Comparison of ENCODE assay signal across 1 cellular context in the genomic region with DNA sequence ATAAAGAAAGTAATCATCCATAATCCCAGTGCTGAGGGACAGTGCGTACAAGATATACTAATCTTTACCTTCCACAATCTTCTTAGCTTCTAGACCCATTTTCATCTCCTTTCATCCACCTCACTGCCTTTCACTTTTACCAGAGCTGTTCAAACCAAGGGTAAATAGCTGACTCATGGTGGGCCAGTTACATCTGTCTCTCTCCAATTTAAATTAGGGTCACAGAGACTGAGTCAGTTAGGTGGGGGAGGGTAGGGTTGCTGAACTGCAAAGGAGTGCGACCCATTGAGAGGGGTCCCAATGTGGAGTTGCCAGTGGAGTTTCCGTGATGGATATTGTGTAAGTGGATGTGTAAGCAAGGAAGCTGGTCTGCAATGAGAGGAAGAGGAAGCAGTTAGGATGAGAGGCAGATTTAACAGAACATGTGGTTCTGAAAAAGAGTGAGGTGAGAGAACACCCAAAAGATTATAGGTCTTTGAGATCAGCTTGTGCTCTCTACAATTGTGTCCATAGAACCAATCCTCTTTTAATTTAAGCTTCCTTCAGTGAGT.
TF ChIP-seq lines count a peak whose summit lies in the region.

No MANE protein-coding gene starts in this region.

TF ChIP-seq in GM12878, 131 proteins besides CTCF, POLR2A, EP300 and RAD21 (continued from another document):
- TF ChIP-seq IRF4 (IDR thresholded peaks at IDR 0.05; ENCODE audit: low read depth, low read length) (no peak), PML (IDR thresholded peaks at IDR 0.05; ENCODE audit: low read length) (no peak), NBN (IDR thresholded peaks at IDR 0.05) (no peak), LARP7 (IDR thresholded peaks at IDR 0.05) (no peak), SREBF1 (IDR thresholded peaks at IDR 0.05; ENCODE audit: low read length) (no peak), POLR2AphosphoS5 (IDR thresholded peaks at IDR 0.05; ENCODE audit: low read length) (no peak), CBX5 (IDR thresholded peaks at IDR 0.05; ENCODE audit: low read depth) (no peak), RUNX3 (IDR thresholded peaks at IDR 0.05; ENCODE audit: low read length) (no peak)
- TF ChIP-seq, protein P1, sequence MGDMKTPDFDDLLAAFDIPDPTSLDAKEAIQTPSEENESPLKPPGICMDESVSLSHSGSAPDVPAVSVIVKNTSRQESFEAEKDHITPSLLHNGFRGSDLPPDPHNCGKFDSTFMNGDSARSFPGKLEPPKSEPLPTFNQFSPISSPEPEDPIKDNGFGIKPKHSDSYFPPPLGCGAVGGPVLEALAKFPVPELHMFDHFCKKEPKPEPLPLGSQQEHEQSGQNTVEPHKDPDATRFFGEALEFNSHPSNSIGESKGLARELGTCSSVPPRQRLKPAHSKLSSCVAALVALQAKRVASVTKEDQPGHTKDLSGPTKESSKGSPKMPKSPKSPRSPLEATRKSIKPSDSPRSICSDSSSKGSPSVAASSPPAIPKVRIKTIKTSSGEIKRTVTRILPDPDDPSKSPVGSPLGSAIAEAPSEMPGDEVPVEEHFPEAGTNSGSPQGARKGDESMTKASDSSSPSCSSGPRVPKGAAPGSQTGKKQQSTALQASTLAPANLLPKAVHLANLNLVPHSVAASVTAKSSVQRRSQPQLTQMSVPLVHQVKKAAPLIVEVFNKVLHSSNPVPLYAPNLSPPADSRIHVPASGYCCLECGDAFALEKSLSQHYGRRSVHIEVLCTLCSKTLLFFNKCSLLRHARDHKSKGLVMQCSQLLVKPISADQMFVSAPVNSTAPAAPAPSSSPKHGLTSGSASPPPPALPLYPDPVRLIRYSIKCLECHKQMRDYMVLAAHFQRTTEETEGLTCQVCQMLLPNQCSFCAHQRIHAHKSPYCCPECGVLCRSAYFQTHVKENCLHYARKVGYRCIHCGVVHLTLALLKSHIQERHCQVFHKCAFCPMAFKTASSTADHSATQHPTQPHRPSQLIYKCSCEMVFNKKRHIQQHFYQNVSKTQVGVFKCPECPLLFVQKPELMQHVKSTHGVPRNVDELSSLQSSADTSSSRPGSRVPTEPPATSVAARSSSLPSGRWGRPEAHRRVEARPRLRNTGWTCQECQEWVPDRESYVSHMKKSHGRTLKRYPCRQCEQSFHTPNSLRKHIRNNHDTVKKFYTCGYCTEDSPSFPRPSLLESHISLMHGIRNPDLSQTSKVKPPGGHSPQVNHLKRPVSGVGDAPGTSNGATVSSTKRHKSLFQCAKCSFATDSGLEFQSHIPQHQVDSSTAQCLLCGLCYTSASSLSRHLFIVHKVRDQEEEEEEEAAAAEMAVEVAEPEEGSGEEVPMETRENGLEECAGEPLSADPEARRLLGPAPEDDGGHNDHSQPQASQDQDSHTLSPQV (IDR thresholded peaks at IDR 0.05) = no peak
- TF ChIP-seq, protein P2, sequence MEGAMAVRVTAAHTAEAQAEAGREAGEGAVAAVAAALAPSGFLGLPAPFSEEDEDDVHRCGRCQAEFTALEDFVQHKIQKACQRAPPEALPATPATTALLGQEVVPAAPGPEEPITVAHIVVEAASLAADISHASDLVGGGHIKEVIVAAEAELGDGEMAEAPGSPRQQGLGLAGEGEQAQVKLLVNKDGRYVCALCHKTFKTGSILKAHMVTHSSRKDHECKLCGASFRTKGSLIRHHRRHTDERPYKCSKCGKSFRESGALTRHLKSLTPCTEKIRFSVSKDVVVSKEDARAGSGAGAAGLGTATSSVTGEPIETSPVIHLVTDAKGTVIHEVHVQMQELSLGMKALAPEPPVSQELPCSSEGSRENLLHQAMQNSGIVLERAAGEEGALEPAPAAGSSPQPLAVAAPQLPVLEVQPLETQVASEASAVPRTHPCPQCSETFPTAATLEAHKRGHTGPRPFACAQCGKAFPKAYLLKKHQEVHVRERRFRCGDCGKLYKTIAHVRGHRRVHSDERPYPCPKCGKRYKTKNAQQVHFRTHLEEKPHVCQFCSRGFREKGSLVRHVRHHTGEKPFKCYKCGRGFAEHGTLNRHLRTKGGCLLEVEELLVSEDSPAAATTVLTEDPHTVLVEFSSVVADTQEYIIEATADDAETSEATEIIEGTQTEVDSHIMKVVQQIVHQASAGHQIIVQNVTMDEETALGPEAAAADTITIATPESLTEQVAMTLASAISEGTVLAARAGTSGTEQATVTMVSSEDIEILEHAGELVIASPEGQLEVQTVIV (IDR thresholded peaks at IDR 0.05; ENCODE audit: borderline replicate concordance, partially characterized antibody) = no peak
- TF ChIP-seq, protein P3, sequence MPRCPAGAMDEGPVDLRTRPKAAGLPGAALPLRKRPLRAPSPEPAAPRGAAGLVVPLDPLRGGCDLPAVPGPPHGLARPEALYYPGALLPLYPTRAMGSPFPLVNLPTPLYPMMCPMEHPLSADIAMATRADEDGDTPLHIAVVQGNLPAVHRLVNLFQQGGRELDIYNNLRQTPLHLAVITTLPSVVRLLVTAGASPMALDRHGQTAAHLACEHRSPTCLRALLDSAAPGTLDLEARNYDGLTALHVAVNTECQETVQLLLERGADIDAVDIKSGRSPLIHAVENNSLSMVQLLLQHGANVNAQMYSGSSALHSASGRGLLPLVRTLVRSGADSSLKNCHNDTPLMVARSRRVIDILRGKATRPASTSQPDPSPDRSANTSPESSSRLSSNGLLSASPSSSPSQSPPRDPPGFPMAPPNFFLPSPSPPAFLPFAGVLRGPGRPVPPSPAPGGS (IDR thresholded peaks at IDR 0.05; ENCODE audit: borderline replicate concordance, insufficient read depth, low read depth, low read length, poor library complexity, severe bottlenecking) = no peak
- TF ChIP-seq, protein P4, sequence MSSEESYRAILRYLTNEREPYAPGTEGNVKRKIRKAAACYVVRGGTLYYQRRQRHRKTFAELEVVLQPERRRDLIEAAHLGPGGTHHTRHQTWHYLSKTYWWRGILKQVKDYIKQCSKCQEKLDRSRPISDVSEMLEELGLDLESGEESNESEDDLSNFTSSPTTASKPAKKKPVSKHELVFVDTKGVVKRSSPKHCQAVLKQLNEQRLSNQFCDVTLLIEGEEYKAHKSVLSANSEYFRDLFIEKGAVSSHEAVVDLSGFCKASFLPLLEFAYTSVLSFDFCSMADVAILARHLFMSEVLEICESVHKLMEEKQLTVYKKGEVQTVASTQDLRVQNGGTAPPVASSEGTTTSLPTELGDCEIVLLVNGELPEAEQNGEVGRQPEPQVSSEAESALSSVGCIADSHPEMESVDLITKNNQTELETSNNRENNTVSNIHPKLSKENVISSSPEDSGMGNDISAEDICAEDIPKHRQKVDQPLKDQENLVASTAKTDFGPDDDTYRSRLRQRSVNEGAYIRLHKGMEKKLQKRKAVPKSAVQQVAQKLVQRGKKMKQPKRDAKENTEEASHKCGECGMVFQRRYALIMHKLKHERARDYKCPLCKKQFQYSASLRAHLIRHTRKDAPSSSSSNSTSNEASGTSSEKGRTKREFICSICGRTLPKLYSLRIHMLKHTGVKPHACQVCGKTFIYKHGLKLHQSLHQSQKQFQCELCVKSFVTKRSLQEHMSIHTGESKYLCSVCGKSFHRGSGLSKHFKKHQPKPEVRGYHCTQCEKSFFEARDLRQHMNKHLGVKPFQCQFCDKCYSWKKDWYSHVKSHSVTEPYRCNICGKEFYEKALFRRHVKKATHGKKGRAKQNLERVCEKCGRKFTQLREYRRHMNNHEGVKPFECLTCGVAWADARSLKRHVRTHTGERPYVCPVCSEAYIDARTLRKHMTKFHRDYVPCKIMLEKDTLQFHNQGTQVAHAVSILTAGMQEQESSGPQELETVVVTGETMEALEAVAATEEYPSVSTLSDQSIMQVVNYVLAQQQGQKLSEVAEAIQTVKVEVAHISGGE (CRISPR knock-in tag; IDR thresholded peaks at IDR 0.05) = no peak
